In the genomic region with DNA sequence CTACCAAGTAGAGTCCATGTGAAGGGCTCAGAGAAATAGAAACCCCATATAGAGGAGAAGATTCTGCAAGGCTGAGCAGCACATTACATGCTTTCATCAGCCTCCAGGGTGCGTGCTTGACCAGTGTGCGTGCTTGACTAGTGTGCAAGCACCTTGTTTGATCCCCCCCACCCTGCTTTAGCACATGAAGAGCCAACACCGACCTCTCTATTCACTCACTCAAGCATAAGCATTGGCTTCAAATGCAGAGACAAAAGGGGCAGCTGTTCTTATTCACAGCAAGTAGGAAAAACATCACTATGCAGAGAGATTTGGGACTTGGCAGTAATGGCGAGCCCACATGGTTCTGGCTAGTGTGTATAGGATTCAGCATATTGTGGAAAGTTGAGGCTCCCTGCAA, we compare ENCODE assay signal across 18 cellular contexts.
DNase-seq lines count a peak whose midpoint lies in the region; ATAC-seq and TF ChIP-seq lines count a peak whose summit lies in the region.
"Had no signal": no experiment of that assay in that cellular context is flagged by ENCODE, and none has a peak within 500 bp of the region (broad histone marks: within the 10 kb centered on the region; RNA-seq: fewer than 3 reads in every experiment).

No MANE protein-coding gene starts in this region.

- DNase-seq in ELF-1 (ENCODE audit: low read depth, low spot score) (peak; percentile 33), LNCaP clone FGC (ENCODE audit: low read depth) (no peak), OCI-M1 (lab: John Stamatoyannopoulos, UW) (peak; percentile 54), iPS-NIHi11 (ENCODE audit: low spot score) (peak; percentile 17), cortex of kidney (lab: John Stamatoyannopoulos, UW) (no peak)
- DNase-seq in stimulated activated CD4-positive, alpha-beta T cell treated with anti-CD3 and anti-CD28 coated beads, Interleukin-4, amount 100 ng/mL, for 1 hour = no peak
- DNase-seq: activated CD4-positive, alpha-beta T cell treated with anti-CD3 and anti-CD28 coated beads for 48 hours; activated naive CD8-positive, alpha-beta T cell treated with anti-CD3 and anti-CD28 coated beads for 36 hours; CD4-positive, alpha-beta T cell; left lung; Right ventricle myocardium superior; stimulated activated CD4-positive, alpha-beta T cell treated with anti-CD3 and anti-CD28 coated beads, Interleukin-2, amount 100 ng/mL, for 24 hours; stimulated activated naive CD4-positive, alpha-beta T cell; tibial artery had no signal

- ATAC-seq in GM18517 (IDR thresholded peaks at IDR 0.05; ENCODE audit: unreplicated experiment) (no peak), GM19452 (IDR thresholded peaks at IDR 0.05; ENCODE audit: unreplicated experiment) (no peak)
- ATAC-seq: left lung had no signal

- no peak overlapping the region for H3K4me3 ChIP-seq in LNCaP clone FGC (ENCODE audit: low read depth, low read length)
- H3K4me3 ChIP-seq: left lung, prostate gland, skin epidermis, tibial artery had no signal

- peak; percentile 41 for TF ChIP-seq CTCF in LNCaP clone FGC (IDR thresholded peaks at IDR 0.05; ENCODE audit: control insufficient read depth, extremely low read depth, insufficient read depth)

Comparison
In these comparisons a context has a peak if more than half of its experiments do, and no peak if none do; other contexts are left out.
1. DNase-seq: peak in ELF-1 (single experiment), OCI-M1 (single experiment) and iPS-NIHi11 (single experiment); none in LNCaP clone FGC (single experiment), cortex of kidney (single experiment) and stimulated activated CD4-positive, alpha-beta T cell treated with anti-CD3 and anti-CD28 coated beads, Interleukin-4, amount 100 ng/mL, for 1 hour (single experiment).